Comparison of ENCODE assay signal across 9 cellular contexts in genomic region chr1:150507912-150508864, GRCh38. TPM values are rescaled to one million over a fixed set of nuclear protein-coding genes. Genes with fewer than 3 reads are reported as not detected.
A peak's percentile ranks its signal among the peaks of the same experiment; 100 is the strongest.
DNase-seq lines count a peak whose midpoint lies in the region; ATAC-seq, FAIRE-seq and TF ChIP-seq lines count a peak whose summit lies in the region.
"Had no signal": no experiment of that assay in that cellular context is flagged by ENCODE, and none has a peak within 500 bp of the region (broad histone marks: within the 10 kb centered on the region; RNA-seq: fewer than 3 reads in every experiment).

Gene ECM1 (plus strand): TSS chr1:150508109. CDS start chr1:150508210, 101 bp downstream.

- TF ChIP-seq EP300 in K562 (IDR thresholded peaks at IDR 0.05; ENCODE audit: low read length): peak; percentile 66

- TF ChIP-seq CTCF in AG04449 (IDR thresholded peaks at IDR 0.05; ENCODE audit: insufficient read depth, low read length, missing control alignments) (no peak), K562 (IDR thresholded peaks at IDR 0.05 in 2 of 3, conservative IDR thresholded peaks at IDR 0.05 in 1 of 3; ENCODE audit: insufficient read depth in 2 of 3, low read depth in 1 of 3, low read length in 3 of 3) (no peak), tibial artery (IDR thresholded peaks at IDR 0.05) (no peak)

- H3K4me3 ChIP-seq in AG04449 (ENCODE audit: low read depth, low read length) (peak within 1 kb of the TSS; percentile 64), HUES64 (ENCODE audit: low read length) (no peak within 1 kb of the TSS), K562 (peak within 1 kb of the TSS; percentile 38), tibial artery (peak within 1 kb of the TSS; percentile 3 to 25)

- H3K4me2 ChIP-seq in K562 (ENCODE audit: insufficient read depth, low read length): peak within 1 kb of the TSS; percentile 81

- peak; percentile 83 for TF ChIP-seq POLR2A in K562 (conservative IDR thresholded peaks at IDR 0.05)

- H2AFZ ChIP-seq in K562 (ENCODE audit: low read depth, low read length): peak within 1 kb of the TSS; percentile 6; the same call in 1 of the 2 replicates

- H3K79me2 ChIP-seq in K562 (ENCODE audit: control insufficient read depth, insufficient read depth, low read length): peaks cover 12% of the 10 kb centered on the region; the same call in 2 of the 3 replicates

- H3K9ac ChIP-seq in HUES64 (ENCODE audit: low read depth, low read length) (no peak within 1 kb of the TSS), K562 (ENCODE audit: insufficient read depth in 1 of 2, low read depth in 2 of 2, low read length in 2 of 2) (peak within 1 kb of the TSS; percentile 64 to 86)

- H3K27me3 ChIP-seq in HUES64 (ENCODE audit: insufficient read depth, low read length) (no peaks in the 10 kb centered on the region), K562 (ENCODE audit: control insufficient read depth in 2 of 2, insufficient read depth in 2 of 2, low read length in 2 of 2) (no peaks in the 10 kb centered on the region), tibial artery (no peaks in the 10 kb centered on the region)

- in situ Hi-C loops in K562 (cut with MboI): no loop called here

- H3K9me3 ChIP-seq in HUES64 (ENCODE audit: insufficient read depth, low read depth, low read length) (no peaks in the 10 kb centered on the region), K562 (replicated peaks; ENCODE audit: control insufficient read depth, insufficient read depth, low read depth, low read length) (no peaks in the 10 kb centered on the region), tibial artery (no peaks in the 10 kb centered on the region)

- no peak for TF ChIP-seq RAD21 in K562 (CRISPR knock-in tag; conservative IDR thresholded peaks at IDR 0.05 in 1 of 2, IDR thresholded peaks at IDR 0.05 in 1 of 2)

- peak; percentile 87 for ATAC-seq in K562

- CTCF ChIA-PET in AG04449 (lab: Yijun Ruan, JAX) (interaction anchor here (0.7 to 2.4 kb wide), 7 partner anchors 24 to 487 kb away, joined by 3 to 15 read pairs (median 3); no protein-coding TSS in a partner anchor), K562 (lab: Yijun Ruan, JAX; ENCODE audit: low intra/inter-chr PET ratio) (interaction anchor here (0.6 kb wide), 1 partner anchor 24 kb away, joined by 5 read pairs; no protein-coding TSS in a partner anchor)

- TSS peak; percentile 77 for BruUV-seq in K562 (replicated peaks; lab: Mats Ljungman, UMichigan)

- no peak for DNase-seq in AG04449 (ENCODE audit: low read depth, low spot score)
- DNase-seq in K562 (ENCODE audit: extremely low read depth in 1 of 4, low spot score in 3 of 4): peak; percentile 71 to 91 (median 80)
- DNase-seq in kidney tubule cell (ENCODE audit: low spot score): peak; percentile 80
- DNase-seq in tibial artery: peak; percentile 76 to 77
- DNase-seq in NCI-H2081 (lab: John Stamatoyannopoulos, UW): no peak
- no peak for DNase-seq in NCI-H1417 (lab: John Stamatoyannopoulos, UW)
- DNase-seq in SKM-1 (lab: John Stamatoyannopoulos, UW; ENCODE audit: unreplicated experiment): no peak

- intact Hi-C loops in K562 (cut with micrococcal nuclease) (loop anchor here (5.0 kb wide), 1 partner anchor 39 kb away; the partner anchor contains the start of gene ADAMTSL4), tibial artery (cut with DNase I; ENCODE audit: low total_unique reads) (no loop called here)

- H3K36me3 ChIP-seq in HUES64 (ENCODE audit: insufficient read depth, low read length) (peaks cover 33% of the 10 kb centered on the region), K562 (ENCODE audit: control insufficient read depth, insufficient read depth, low read length) (peaks cover 59% of the 10 kb centered on the region), tibial artery (peaks cover 15 to 63% (median 40%) of the 10 kb centered on the region in 3 donors)

- WGBS in HUES64: 82% methylated on average over 5 of the region's 7 CpGs
- 1% methylated on average over 7 of the region's 7 CpGs for WGBS in K562 (ENCODE audit: insufficient coverage, low coverage, missing lambda C conversion rate)

- peak; percentile 93 for FAIRE-seq in K562 (lab: Jason Lieb, UNC)
- FAIRE-seq: GM18507 had no signal

- no peaks in the 10 kb centered on the region for H3K9me1 ChIP-seq in K562 (ENCODE audit: control insufficient read depth, insufficient read depth, low read length)

- H3K27ac ChIP-seq in HUES64 (ENCODE audit: low read depth, low read length): 0 out of 2 replicates have a peak within 1 kb of the TSS, but pooled peaks have one; percentile 25
- H3K27ac ChIP-seq in K562 (ENCODE audit: extremely low read depth, low read depth, low read length): peak within 1 kb of the TSS; percentile 82
- H3K27ac ChIP-seq in tibial artery: peak within 1 kb of the TSS; percentile 60 to 65

- POLR2A ChIA-PET in AG04449 (lab: Yijun Ruan, JAX) (interaction anchor here (0.6 to 1.6 kb wide), 8 partner anchors 10 to 167 kb away, joined by 3 to 10 read pairs (median 4); partner anchors contain the start of gene MCL1), K562 (lab: Yijun Ruan, JAX) (interaction anchor here (0.6 to 2.1 kb wide), 7 partner anchors 9 to 456 kb away, joined by 3 to 6 read pairs (median 3); no protein-coding TSS in a partner anchor)

- no peaks in the 10 kb centered on the region for H4K20me1 ChIP-seq in K562 (replicated peaks; ENCODE audit: control insufficient read depth, insufficient read depth, low read length)

- H3K4me1 ChIP-seq in HUES64 (ENCODE audit: insufficient read depth, low read length): peaks cover 6% of the 10 kb centered on the region; the same call in 1 of the 2 replicates
- peaks cover 51 to 52% of the 10 kb centered on the region in 2 experiments for H3K4me1 ChIP-seq in K562 (replicated peaks in 1 of 2; ENCODE audit: control insufficient read depth in 2 of 2, insufficient read depth in 2 of 2, low read length in 2 of 2)
- H3K4me1 ChIP-seq in tibial artery: peaks cover 0 to 15% (median 7%) of the 10 kb centered on the region in 4 donors

RNA-seq across cellular contexts. Expression of gene ECM1, which starts in this region (rescaled TPM):
- 1.5 TPM for polyA plus RNA-seq in HUES64 (2013, experiment 1 of 2)
- polyA plus RNA-seq in HUES64 (2013, experiment 2 of 2): 2.2 TPM
- total RNA-seq in K562 (2011; cell fraction: chromatin; rRNA removed; ENCODE audit: low replicate concordance): 68.4 and 156 TPM in 2 replicates
- total RNA-seq in K562 (2011; cell fraction: nucleolus; rRNA removed): 117 and 147 TPM in 2 replicates
- total RNA-seq in K562 (2011; cell fraction: nucleoplasm; rRNA removed): 110 and 118 TPM in 2 replicates
- total RNA-seq in K562 (2014; rRNA removed) (24.4 and 33.0 TPM in 2 replicates), K562 (2014; rRNA removed; fragmentation: Illumina TruSeq; extraction: Trizol) (10.7 and 11.3 TPM in 2 replicates), K562 (2015; rRNA removed; fragmentation: Illumina TruSeq; extraction: Trizol) (12.8 and 13.6 TPM in 2 replicates), K562 (2021) (30.1 and 39.3 TPM in 2 replicates)
- polyA plus RNA-seq in K562 (2011; rRNA removed) (9.4 and 20.8 TPM in 2 replicates), K562 (2014; fragmentation: Illumina TruSeq; extraction: Trizol) (52.2 and 59.5 TPM in 2 replicates), K562 (2014; fragmentation: Nextera tagmentation; extraction: Ambion mirVana) (1 to 10 TPM; 6.6 to 7.0 TPM), K562 (2014; rRNA removed) (16.3 and 23.9 TPM in 2 replicates)
- 13.6 and 30.6 TPM in 2 replicates for polyA plus RNA-seq in K562 (2011; cell fraction: cytosol; rRNA removed)
- 57.5 and 132 TPM in 2 replicates for polyA plus RNA-seq in K562 (2011; cell fraction: nucleus; rRNA removed)
- polyA plus RNA-seq in K562 (2012): 50.1 and 67.4 TPM in 2 replicates
- 8.1 and 9.4 TPM in 2 replicates for polyA minus RNA-seq in K562 (2011; rRNA and poly(A)+ RNA removed)
- 14.9 and 22.9 TPM in 2 replicates for polyA minus RNA-seq in K562 (2011; cell fraction: cytosol; rRNA and poly(A)+ RNA removed)
- polyA minus RNA-seq in K562 (2011; cell fraction: nucleus; rRNA and poly(A)+ RNA removed): 8.2 and 14.0 TPM in 2 replicates

Comparison
In these comparisons a context has a peak if more than half of its experiments do, and no peak if none do; other contexts are left out.
1. DNase-seq: peak in K562 (4 of 4), kidney tubule cell (single experiment) and tibial artery (2 of 2); none in AG04449 (single experiment), NCI-H2081 (0 of 2), NCI-H1417 (0 of 3) and SKM-1 (single experiment).
2. H3K27ac ChIP-seq: peak in every context shown above with its lines; median percentile 82 in K562; 62 in tibial artery; 25 in HUES64.